Comparison of ENCODE assay signal across 16 cellular contexts in the genomic region with DNA sequence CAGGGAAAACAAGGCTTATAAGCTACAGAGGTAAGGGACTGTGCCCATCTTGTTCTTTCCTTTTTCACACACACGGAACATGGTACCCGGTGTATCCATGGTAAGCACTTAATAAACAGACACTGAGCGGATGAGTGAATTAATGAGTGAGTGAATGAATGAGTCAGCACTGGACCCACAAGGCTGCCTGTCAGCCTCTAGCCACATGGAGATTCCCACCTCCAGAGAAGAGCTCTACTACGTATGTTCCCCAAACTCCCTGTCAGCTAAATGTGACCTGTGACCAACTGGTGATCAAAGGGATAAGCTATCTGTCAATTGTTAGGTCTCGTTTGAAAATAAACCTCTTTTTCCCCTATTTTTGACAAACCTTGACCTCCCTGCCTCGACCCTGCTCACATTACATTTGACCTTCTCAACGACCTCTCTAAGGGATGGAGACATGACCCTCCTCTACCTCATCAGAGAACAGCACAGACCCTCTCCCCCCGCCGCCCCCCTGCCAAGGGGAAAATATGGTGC. TPM values are rescaled to one million over a fixed set of nuclear protein-coding genes. Genes with fewer than 3 reads are reported as not detected.
DNase-seq lines count a peak whose midpoint lies in the region; ATAC-seq, FAIRE-seq and TF ChIP-seq lines count a peak whose summit lies in the region.
"Had no signal": no experiment of that assay in that cellular context is flagged by ENCODE, and none has a peak within 500 bp of the region (broad histone marks: within the 10 kb centered on the region; RNA-seq: fewer than 3 reads in every experiment).

No MANE protein-coding gene starts in this region.

- H3K9me2 ChIP-seq in Karpas-422 (replicated peaks; ENCODE audit: insufficient read depth, low read length), result no peaks in the 10 kb centered on the region

- H3K36me3 ChIP-seq in BLaER1 treated with 17β-estradiol and CSF1 and Interleukin-3, amounts not matched to agents 10 nM and 100 nM, result peaks cover 0 to 14% (median 0%) of the 10 kb centered on the region in 11 experiments; a peak in 1 of 22 replicates
- no peaks in the 10 kb centered on the region for H3K36me3 ChIP-seq in Karpas-422 (ENCODE audit: insufficient read depth, low read length)
- H3K36me3 ChIP-seq in brain microvascular endothelial cell (replicated peaks), result no peaks in the 10 kb centered on the region

- no peaks in the 10 kb centered on the region for H3K79me2 ChIP-seq in Karpas-422 (ENCODE audit: low read length)

- no peaks in the 10 kb centered on the region for H3K27me3 Mint-ChIP-seq in effector memory CD8-positive, alpha-beta T cell

- H3K27ac ChIP-seq in BLaER1 treated with 17β-estradiol and CSF1 and Interleukin-3, amounts not matched to agents 10 nM and 100 nM, result peak overlapping the region; percentile 42 to 98 (median 92); a peak in 21 of 22 replicates
- peak overlapping the region; percentile 96 for H3K27ac ChIP-seq in Karpas-422 (ENCODE audit: low read length)
- no peak overlapping the region for H3K27ac ChIP-seq in brain microvascular endothelial cell
- H3K27ac ChIP-seq: gastroesophageal sphincter had no signal

- H3K4me3 ChIP-seq in BLaER1 treated with 17β-estradiol and CSF1 and Interleukin-3, amounts not matched to agents 10 nM and 100 nM, result no peak overlapping the region
- H3K4me3 ChIP-seq in Karpas-422 (ENCODE audit: low read length) (peak overlapping the region; percentile 48; the same call in 1 of the 2 replicates), brain microvascular endothelial cell (ENCODE audit: low read depth, low read length) (no peak overlapping the region)
- H3K4me3 ChIP-seq: gastroesophageal sphincter had no signal

- FAIRE-seq in RCC 7860 (lab: Jason Lieb, UNC), result no peak
- FAIRE-seq: keratinocyte had no signal

- peak overlapping the region; percentile 44 to 59 for H3K4me3 Mint-ChIP-seq in effector memory CD8-positive, alpha-beta T cell
- H3K4me3 Mint-ChIP-seq: HFFc6 had no signal

- peak overlapping the region; percentile 44 for H2AFZ ChIP-seq in Karpas-422 (ENCODE audit: low read length)

- peak overlapping the region in 10 of 11 experiments; percentile 19 to 89 (median 78); a peak in 19 of 22 replicates for H3K9ac ChIP-seq in BLaER1 treated with 17β-estradiol and CSF1 and Interleukin-3, amounts not matched to agents 10 nM and 100 nM
- H3K9ac ChIP-seq in Karpas-422 (ENCODE audit: low read length), result peak overlapping the region; percentile 56

- ATAC-seq in GM18907 (IDR thresholded peaks at IDR 0.05; ENCODE audit: unreplicated experiment), result peak; percentile 12
- ATAC-seq in effector memory CD8-positive, alpha-beta T cell (replicated peaks), result no peak
- ATAC-seq in activated CD4-positive, CD25-positive, alpha-beta regulatory T cell treated with anti-CD3 and anti-CD28 coated beads, Interleukin-2, amount 50 U/mL, for 24 hours, result no peak
- ATAC-seq: gastroesophageal sphincter, sciatic nerve had no signal

- DNase-seq in Karpas-422, result no peak
- no peak for DNase-seq in effector memory CD8-positive, alpha-beta T cell
- no peak for DNase-seq in brain microvascular endothelial cell
- no peak for DNase-seq in RCC 7860 (ENCODE audit: low spot score)
- DNase-seq in NCI-H2171 treated with DMSO at 0.1 percent for 48 hours (lab: John Stamatoyannopoulos, UW), result no peak
- DNase-seq: HFFc6, KG1, NCI-H1694 treated with DMSO at 0.1 percent for 48 hours, NCI-H774, Right ventricle myocardium superior had no signal

- peak overlapping the region; percentile 74 to 92 (median 85) for H3K4me2 ChIP-seq in BLaER1 treated with 17β-estradiol and CSF1 and Interleukin-3, amounts not matched to agents 10 nM and 100 nM
- H3K4me2 ChIP-seq in Karpas-422 (ENCODE audit: low read depth, low read length, poor library complexity, severe bottlenecking), result peak overlapping the region; percentile 72

- peaks cover 78 to 87% of the 10 kb centered on the region in 2 donors for H3K4me1 Mint-ChIP-seq in effector memory CD8-positive, alpha-beta T cell (ENCODE audit: low read depth in 2 of 2)

- peaks cover 96 to 100% (median 100%) of the 10 kb centered on the region in 10 experiments for H3K4me1 ChIP-seq in BLaER1 treated with 17β-estradiol and CSF1 and Interleukin-3, amounts not matched to agents 10 nM and 100 nM
- H3K4me1 ChIP-seq in Karpas-422 (ENCODE audit: low read length), result peaks cover 61% of the 10 kb centered on the region

- no peaks in the 10 kb centered on the region for H3K9me3 ChIP-seq in BLaER1 treated with 17β-estradiol and CSF1 and Interleukin-3, amounts not matched to agents 10 nM and 100 nM (replicated peaks in 1 of 11)
- H3K9me3 ChIP-seq in Karpas-422 (ENCODE audit: low read length), result no peaks in the 10 kb centered on the region
- H3K9me3 ChIP-seq: gastroesophageal sphincter had no signal

- H3K9me3 Mint-ChIP-seq in effector memory CD8-positive, alpha-beta T cell, result no peaks in the 10 kb centered on the region
- H3K9me3 Mint-ChIP-seq: HFFc6 had no signal

- H3K36me3 Mint-ChIP-seq in effector memory CD8-positive, alpha-beta T cell (ENCODE audit: insufficient read depth), result peaks cover 38% of the 10 kb centered on the region

- in situ Hi-C loops in brain microvascular endothelial cell (cut with HindIII; ENCODE audit: low pct_ligation_motif_present, low sequenced_read_pairs), result loop anchor here (25.0 kb wide), 1 partner anchor 239 kb away; the partner anchor contains the start of genes FRS3, PRICKLE4 and TOMM6

- peak overlapping the region; percentile 93 to 95 for H3K27ac Mint-ChIP-seq in effector memory CD8-positive, alpha-beta T cell
- H3K27ac Mint-ChIP-seq: HFFc6 had no signal

- no peaks in the 10 kb centered on the region for H4K20me1 ChIP-seq in BLaER1 treated with 17β-estradiol and CSF1 and Interleukin-3, amounts not matched to agents 10 nM and 100 nM
- no peaks in the 10 kb centered on the region for H4K20me1 ChIP-seq in Karpas-422 (ENCODE audit: insufficient read depth, low read depth, low read length)

- TF ChIP-seq CTCF in brain microvascular endothelial cell (IDR thresholded peaks at IDR 0.05; ENCODE audit: low read depth, low read length, missing control alignments), result no peak

- H3K27me3 ChIP-seq in BLaER1 treated with 17β-estradiol and CSF1 and Interleukin-3, amounts not matched to agents 10 nM and 100 nM, result no peaks in the 10 kb centered on the region
- H3K27me3 ChIP-seq in Karpas-422 (ENCODE audit: low read length) (no peaks in the 10 kb centered on the region), brain microvascular endothelial cell (replicated peaks) (no peaks in the 10 kb centered on the region)
- H3K27me3 ChIP-seq: gastroesophageal sphincter had no signal

RNA-seq across cellular contexts. Expression of gene TAF8, which starts 24.5 kb away (rescaled TPM):
- total RNA-seq in Karpas-422 (2014; rRNA removed; shearing (Covaris generic); ENCODE audit: low replicate concordance), result 25.8 and 25.9 TPM in 2 replicates
